ENCODE assay signal across 27 cellular contexts in genomic region chr4:156583265-156583664, GRCh38.
"Had no signal": no experiment of that assay in that cellular context is flagged by ENCODE, and none has a peak within 500 bp of the region (broad histone marks: within the 10 kb centered on the region; RNA-seq: fewer than 3 reads in every experiment).

No MANE protein-coding gene starts in this region.

- H3K4me3 Mint-ChIP-seq: activated CD4-positive, alpha-beta T cell treated with anti-CD3 and anti-CD28 coated beads for 36 hours; activated naive CD8-positive, alpha-beta T cell; naive B cell; stimulated activated memory B cell treated with anti-CD40 and anti-IgM and Interleukin-4, amounts not matched to agents 10 μg/mL and 1 μg/mL and 100 μg/mL, for 72 hours; T-helper 2 cell treated with Interferon-gamma antibody and Interleukin-4, amounts not matched to agents 5 μg/mL and 100 μg/mL, for 36 hours had no signal

- H3K4me1 ChIP-seq: esophagus muscularis mucosa, heart right ventricle, upper lobe of right lung had no signal

- H3K9me3 Mint-ChIP-seq: T-helper 2 cell treated with Interferon-gamma antibody and Interleukin-4, amounts not matched to agents 5 μg/mL and 100 μg/mL, for 36 hours had no signal

- H3K27me3 ChIP-seq: esophagus muscularis mucosa, foreskin keratinocyte, heart right ventricle, pancreas, sigmoid colon, stomach, tibial artery, upper lobe of right lung had no signal

- DNase-seq: activated CD4-positive, alpha-beta T cell treated with anti-CD3 and anti-CD28 coated beads for 36 hours; activated CD4-positive, CD25-positive, alpha-beta regulatory T cell; activated effector memory CD4-positive, alpha-beta T cell treated with Interleukin-2 at 50 U/mL for 16 hours; activated naive CD4-positive, alpha-beta T cell treated with Interleukin-2 at 50 U/mL for 16 hours; activated T-cell treated with anti-CD3 and anti-CD28 coated beads for 4 hours; anterior cingulate cortex; dermis blood vessel endothelial cell; effector CD4-positive, alpha-beta T cell; foreskin keratinocyte; heart right ventricle; left ventricle myocardium inferior; naive B cell; pancreas; retina; sigmoid colon; small intestine; stimulated activated CD4-positive, alpha-beta T cell treated with anti-CD3 and anti-CD28 coated beads, Interleukin-1b, Interleukin-23, amount 100 ng/mL, for 48 hours; stimulated activated CD4-positive, alpha-beta T cell treated with anti-CD3 and anti-CD28 coated beads, Interleukin-4, amount 100 ng/mL, for 4 hours; stimulated activated CD8-positive, alpha-beta memory T cell treated with anti-CD3 and anti-CD28 coated beads, Interleukin-4, amount 100 ng/mL, for 48 hours; stomach; tibial artery; upper lobe of right lung had no signal

- H3K4me3 ChIP-seq: esophagus muscularis mucosa, heart right ventricle, left ventricle myocardium inferior, pancreas, prostate gland, sigmoid colon, stomach, tibial artery, upper lobe of right lung had no signal

- H3K27ac Mint-ChIP-seq: activated CD4-positive, alpha-beta T cell treated with anti-CD3 and anti-CD28 coated beads for 36 hours; activated naive CD8-positive, alpha-beta T cell; naive B cell; stimulated activated memory B cell treated with anti-CD40 and anti-IgM and Interleukin-4, amounts not matched to agents 10 μg/mL and 1 μg/mL and 100 μg/mL, for 72 hours; T-helper 2 cell treated with Interferon-gamma antibody and Interleukin-4, amounts not matched to agents 5 μg/mL and 100 μg/mL, for 36 hours had no signal

- H3K4me1 Mint-ChIP-seq: activated CD4-positive, alpha-beta T cell treated with anti-CD3 and anti-CD28 coated beads for 36 hours; naive B cell; stimulated activated memory B cell treated with anti-CD40 and anti-IgM and Interleukin-4, amounts not matched to agents 10 μg/mL and 1 μg/mL and 100 μg/mL, for 72 hours had no signal

- H3K36me3 ChIP-seq: esophagus muscularis mucosa, heart right ventricle, left ventricle myocardium inferior, pancreas, prostate gland, sigmoid colon, stomach, tibial artery, upper lobe of right lung had no signal

- H3K27ac ChIP-seq: esophagus muscularis mucosa, foreskin keratinocyte, heart right ventricle, left ventricle myocardium inferior, prostate gland, sigmoid colon, stomach, tibial artery, upper lobe of right lung had no signal

- ATAC-seq: activated CD4-positive, alpha-beta T cell treated with anti-CD3 and anti-CD28 coated beads for 36 hours; foreskin keratinocyte; heart right ventricle; stimulated activated memory B cell treated with anti-CD40 and anti-IgM and Interleukin-4, amounts not matched to agents 10 μg/mL and 1 μg/mL and 100 μg/mL, for 72 hours had no signal

- H3K9me3 ChIP-seq: esophagus muscularis mucosa, heart right ventricle, left ventricle myocardium inferior, pancreas, prostate gland, sigmoid colon, stomach, tibial artery, upper lobe of right lung had no signal

- H3K27me3 Mint-ChIP-seq: activated CD4-positive, alpha-beta T cell treated with anti-CD3 and anti-CD28 coated beads for 36 hours; activated naive CD8-positive, alpha-beta T cell; naive B cell; stimulated activated memory B cell treated with anti-CD40 and anti-IgM and Interleukin-4, amounts not matched to agents 10 μg/mL and 1 μg/mL and 100 μg/mL, for 72 hours had no signal

- H3K36me3 Mint-ChIP-seq: activated naive CD8-positive, alpha-beta T cell; naive B cell; stimulated activated memory B cell treated with anti-CD40 and anti-IgM and Interleukin-4, amounts not matched to agents 10 μg/mL and 1 μg/mL and 100 μg/mL, for 72 hours had no signal
